ENCODE assay signal across 8 cellular contexts in the genomic region with DNA sequence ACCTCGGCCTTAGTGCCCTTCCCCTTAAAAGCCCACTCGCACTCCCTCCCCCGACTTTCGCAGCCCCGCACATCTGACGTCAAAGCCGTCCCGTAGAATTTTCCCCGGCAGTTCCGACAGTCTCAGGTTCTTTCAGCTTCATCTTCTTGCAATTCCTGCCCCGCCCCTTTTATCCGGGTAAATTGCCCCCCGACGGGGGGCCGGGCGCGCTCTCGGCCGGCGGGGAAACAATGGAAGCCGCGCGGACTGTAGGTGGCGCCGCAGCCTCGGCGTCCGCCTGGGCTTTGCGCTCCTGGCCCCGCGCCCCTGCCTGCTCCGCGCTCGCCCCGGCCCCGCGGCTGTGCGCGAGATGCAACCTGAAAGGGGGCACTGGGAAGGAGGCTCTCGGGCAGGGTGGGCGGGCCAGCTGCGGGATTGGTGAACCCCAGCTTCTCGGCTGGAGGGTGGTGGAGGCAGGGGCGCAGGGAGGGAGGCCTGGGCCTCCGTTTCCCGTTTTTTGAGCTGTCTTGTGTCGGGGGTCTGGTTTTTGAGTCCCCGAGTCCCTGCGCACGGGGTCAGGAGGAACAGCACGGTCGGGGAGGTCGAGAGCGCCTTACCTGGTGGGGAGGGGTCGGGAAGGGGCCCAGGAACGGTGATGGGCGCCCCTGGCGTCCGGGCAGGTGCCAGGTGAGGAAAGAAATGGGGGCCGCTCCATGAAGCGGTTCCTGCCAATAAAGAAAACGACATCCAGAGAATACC. TPM values are rescaled to one million over a fixed set of nuclear protein-coding genes. Genes with fewer than 3 reads are reported as not detected.
DNase-seq lines count a peak whose midpoint lies in the region; ATAC-seq and TF ChIP-seq lines count a peak whose summit lies in the region.

No MANE protein-coding gene starts in this region.

- H4K12ac ChIP-seq in trophoblast cell (ENCODE audit: low read depth, low read length) = no peak overlapping the region

- no peak overlapping the region for H2BK12ac ChIP-seq in trophoblast cell (ENCODE audit: low read length)

- no peak overlapping the region for H3K23ac ChIP-seq in trophoblast cell (ENCODE audit: low read length)

- H2AK5ac ChIP-seq in trophoblast cell (ENCODE audit: low read length) = no peak overlapping the region

- H3K4me1 ChIP-seq in trophoblast cell (ENCODE audit: control insufficient read depth in 1 of 2, insufficient read depth in 2 of 2, low read length in 2 of 2) (peaks cover 8 to 17% of the 10 kb centered on the region in 2 experiments), gastrocnemius medialis (no peaks in the 10 kb centered on the region)

- TF ChIP-seq POLR2A in gastrocnemius medialis (IDR thresholded peaks at IDR 0.05) = no peak

- no CpG with 5 or more reads among the region's 62 CpGs for WGBS in trophoblast cell (ENCODE audit: extremely low coverage, insufficient coverage, insufficient read length)

- H3K4me3 ChIP-seq in trophoblast cell (ENCODE audit: low read depth, low read length) (no peak overlapping the region), gastrocnemius medialis (no peak overlapping the region)

- H2BK5ac ChIP-seq in trophoblast cell (ENCODE audit: low read depth, low read length, poor library complexity) = no peak overlapping the region

- H3K27me3 ChIP-seq in trophoblast cell (ENCODE audit: insufficient read depth, low read length) (peaks cover 45% of the 10 kb centered on the region), gastrocnemius medialis (peaks cover 60 to 63% (median 62%) of the 10 kb centered on the region in 3 donors)

- no peak overlapping the region for H3K9ac ChIP-seq in trophoblast cell (ENCODE audit: low read length)

- no peak overlapping the region for H2BK120ac ChIP-seq in trophoblast cell (ENCODE audit: insufficient read depth, low read length, poor library complexity)

- H3K9me3 ChIP-seq in trophoblast cell (ENCODE audit: insufficient read depth, low read depth, low read length) = peaks cover 3% of the 10 kb centered on the region
- no peaks in the 10 kb centered on the region for H3K9me3 ChIP-seq in gastrocnemius medialis

- H3K18ac ChIP-seq in trophoblast cell (ENCODE audit: low read length) = no peak overlapping the region

- in situ Hi-C loops in gastrocnemius medialis (cut with MboI; ENCODE audit: low sequenced_read_pairs in 4 of 4) = no loop called here

- DNase-seq in NCI-H345 (lab: John Stamatoyannopoulos, UW) (peak; percentile 31), NCI-H345 treated with DMSO at 0.1 percent for 48 hours (lab: John Stamatoyannopoulos, UW; ENCODE audit: unreplicated experiment) (no peak), NCI-H82 treated with DMSO at 0.1 percent for 48 hours (lab: John Stamatoyannopoulos, UW; ENCODE audit: unreplicated experiment) (peak; percentile 6), trophoblast cell (peak in 1 of 2 donors; percentile 18), amniotic stem cell (lab: John Stamatoyannopoulos, UW) (no peak), DMS153 (lab: John Stamatoyannopoulos, UW) (no peak), gastrocnemius medialis (no peak)

- no peak overlapping the region for H2AFZ ChIP-seq in trophoblast cell (ENCODE audit: insufficient read depth, low read length, poor library complexity)

- peak overlapping the region; percentile 47 for H3K4me2 ChIP-seq in trophoblast cell (ENCODE audit: low read length)

- intact Hi-C loops in gastrocnemius medialis (cut with DNase I; ENCODE audit: low total_unique reads) = loop anchor here (5.0 kb wide), 1 partner anchor 183 kb away; no protein-coding TSS in a partner anchor

- ATAC-seq in esophagus mucosa = peak; percentile 27
- no peak for ATAC-seq in gastrocnemius medialis

- no peak overlapping the region for H4K91ac ChIP-seq in trophoblast cell (ENCODE audit: low read depth, low read length)

- no peak overlapping the region for H4K8ac ChIP-seq in trophoblast cell (ENCODE audit: low read depth, low read length)

- H3K36me3 ChIP-seq in trophoblast cell (ENCODE audit: control insufficient read depth in 1 of 2, insufficient read depth in 2 of 2, low read length in 2 of 2) (no peaks in the 10 kb centered on the region), gastrocnemius medialis (no peaks in the 10 kb centered on the region)

- H3K27ac ChIP-seq in trophoblast cell (ENCODE audit: low read depth, low read length) (no peak overlapping the region), gastrocnemius medialis (no peak overlapping the region)

- H3K14ac ChIP-seq in trophoblast cell (ENCODE audit: low read length) = no peak overlapping the region

- peak in 1 of 5 experiments; percentile 17 for TF ChIP-seq CTCF in gastrocnemius medialis (IDR thresholded peaks at IDR 0.05 in 4 of 5, conservative IDR thresholded peaks at IDR 0.05 in 1 of 5)

- H3K79me2 ChIP-seq in trophoblast cell (ENCODE audit: control insufficient read depth, insufficient read depth, low read length, poor library complexity) = no peaks in the 10 kb centered on the region

- no peak overlapping the region for H3K4ac ChIP-seq in trophoblast cell (ENCODE audit: low read depth, low read length)

- no peaks in the 10 kb centered on the region for H3K79me1 ChIP-seq in trophoblast cell (ENCODE audit: low read length)

RNA-seq across cellular contexts. Expression of a gene that starts 0.9 kb away (rescaled TPM):
- total RNA-seq in esophagus mucosa (not detected), gastrocnemius medialis (not detected)
- polyA plus RNA-seq in trophoblast cell (2013) = 0.03 and 0.05 TPM in 2 replicates

RNA-seq across cellular contexts. Expression of a gene that starts 29.5 kb away (rescaled TPM):
- total RNA-seq in esophagus mucosa (12.1 TPM), gastrocnemius medialis (10 to 100 TPM in 2 of 4 donors, 1 to 10 TPM in 2; 9.5 to 18.2 (median 13.3) TPM)
- polyA plus RNA-seq in trophoblast cell (2013) = 10.1 and 10.8 TPM in 2 replicates

Comparison
In these comparisons a context has a peak if more than half of its experiments do, and no peak if none do; other contexts are left out.
1. DNase-seq: peak in NCI-H345 (single experiment) and NCI-H82 treated with DMSO at 0.1 percent for 48 hours (single experiment); none in NCI-H345 treated with DMSO at 0.1 percent for 48 hours (single experiment), amniotic stem cell (single experiment), DMS153 (single experiment) and gastrocnemius medialis (0 of 2).